Comparison of ENCODE assay signal across 1 cellular context in the genomic region with DNA sequence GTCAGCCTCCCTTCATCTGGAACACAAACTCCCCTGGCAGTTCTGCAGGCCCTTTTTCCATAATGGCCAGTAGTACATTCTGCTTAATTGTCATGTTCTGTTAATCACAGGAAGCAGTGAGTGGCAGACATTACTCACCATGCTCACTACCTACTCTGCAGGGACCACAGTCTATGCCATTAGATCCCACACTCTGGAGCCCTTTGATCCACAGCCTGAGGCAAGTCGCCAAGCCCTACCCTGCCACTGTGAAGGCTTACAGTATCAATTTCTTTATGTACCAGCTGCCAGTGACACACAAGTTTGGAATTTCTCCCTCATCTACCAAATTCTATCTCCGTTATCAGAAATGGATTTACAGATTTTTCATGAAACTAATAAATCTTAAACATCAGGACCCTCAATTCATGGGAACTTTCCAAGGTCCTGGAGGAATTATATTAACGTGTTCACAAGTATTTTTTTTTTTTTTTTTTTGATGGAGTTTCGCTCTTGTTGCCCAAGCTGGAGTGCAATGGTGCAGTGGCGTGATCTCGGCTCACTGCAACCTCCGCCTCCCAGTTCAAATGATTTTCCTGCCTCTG.
TF ChIP-seq lines count a peak whose summit lies in the region.

No MANE protein-coding gene starts in this region.

TF ChIP-seq in GM23338, 12 proteins besides CTCF, POLR2A, EP300 and RAD21 (continued from another document):
- TF ChIP-seq, protein P1, sequence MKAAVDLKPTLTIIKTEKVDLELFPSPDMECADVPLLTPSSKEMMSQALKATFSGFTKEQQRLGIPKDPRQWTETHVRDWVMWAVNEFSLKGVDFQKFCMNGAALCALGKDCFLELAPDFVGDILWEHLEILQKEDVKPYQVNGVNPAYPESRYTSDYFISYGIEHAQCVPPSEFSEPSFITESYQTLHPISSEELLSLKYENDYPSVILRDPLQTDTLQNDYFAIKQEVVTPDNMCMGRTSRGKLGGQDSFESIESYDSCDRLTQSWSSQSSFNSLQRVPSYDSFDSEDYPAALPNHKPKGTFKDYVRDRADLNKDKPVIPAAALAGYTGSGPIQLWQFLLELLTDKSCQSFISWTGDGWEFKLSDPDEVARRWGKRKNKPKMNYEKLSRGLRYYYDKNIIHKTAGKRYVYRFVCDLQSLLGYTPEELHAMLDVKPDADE (IDR thresholded peaks at IDR 0.05), result no peak
- TF ChIP-seq ZNF331 (CRISPR knock-in tag; IDR thresholded peaks at IDR 0.05; ENCODE audit: low read depth) (no peak), ZNF114 (CRISPR knock-in tag; IDR thresholded peaks at IDR 0.05) (no peak)
- TF ChIP-seq, protein P2, sequence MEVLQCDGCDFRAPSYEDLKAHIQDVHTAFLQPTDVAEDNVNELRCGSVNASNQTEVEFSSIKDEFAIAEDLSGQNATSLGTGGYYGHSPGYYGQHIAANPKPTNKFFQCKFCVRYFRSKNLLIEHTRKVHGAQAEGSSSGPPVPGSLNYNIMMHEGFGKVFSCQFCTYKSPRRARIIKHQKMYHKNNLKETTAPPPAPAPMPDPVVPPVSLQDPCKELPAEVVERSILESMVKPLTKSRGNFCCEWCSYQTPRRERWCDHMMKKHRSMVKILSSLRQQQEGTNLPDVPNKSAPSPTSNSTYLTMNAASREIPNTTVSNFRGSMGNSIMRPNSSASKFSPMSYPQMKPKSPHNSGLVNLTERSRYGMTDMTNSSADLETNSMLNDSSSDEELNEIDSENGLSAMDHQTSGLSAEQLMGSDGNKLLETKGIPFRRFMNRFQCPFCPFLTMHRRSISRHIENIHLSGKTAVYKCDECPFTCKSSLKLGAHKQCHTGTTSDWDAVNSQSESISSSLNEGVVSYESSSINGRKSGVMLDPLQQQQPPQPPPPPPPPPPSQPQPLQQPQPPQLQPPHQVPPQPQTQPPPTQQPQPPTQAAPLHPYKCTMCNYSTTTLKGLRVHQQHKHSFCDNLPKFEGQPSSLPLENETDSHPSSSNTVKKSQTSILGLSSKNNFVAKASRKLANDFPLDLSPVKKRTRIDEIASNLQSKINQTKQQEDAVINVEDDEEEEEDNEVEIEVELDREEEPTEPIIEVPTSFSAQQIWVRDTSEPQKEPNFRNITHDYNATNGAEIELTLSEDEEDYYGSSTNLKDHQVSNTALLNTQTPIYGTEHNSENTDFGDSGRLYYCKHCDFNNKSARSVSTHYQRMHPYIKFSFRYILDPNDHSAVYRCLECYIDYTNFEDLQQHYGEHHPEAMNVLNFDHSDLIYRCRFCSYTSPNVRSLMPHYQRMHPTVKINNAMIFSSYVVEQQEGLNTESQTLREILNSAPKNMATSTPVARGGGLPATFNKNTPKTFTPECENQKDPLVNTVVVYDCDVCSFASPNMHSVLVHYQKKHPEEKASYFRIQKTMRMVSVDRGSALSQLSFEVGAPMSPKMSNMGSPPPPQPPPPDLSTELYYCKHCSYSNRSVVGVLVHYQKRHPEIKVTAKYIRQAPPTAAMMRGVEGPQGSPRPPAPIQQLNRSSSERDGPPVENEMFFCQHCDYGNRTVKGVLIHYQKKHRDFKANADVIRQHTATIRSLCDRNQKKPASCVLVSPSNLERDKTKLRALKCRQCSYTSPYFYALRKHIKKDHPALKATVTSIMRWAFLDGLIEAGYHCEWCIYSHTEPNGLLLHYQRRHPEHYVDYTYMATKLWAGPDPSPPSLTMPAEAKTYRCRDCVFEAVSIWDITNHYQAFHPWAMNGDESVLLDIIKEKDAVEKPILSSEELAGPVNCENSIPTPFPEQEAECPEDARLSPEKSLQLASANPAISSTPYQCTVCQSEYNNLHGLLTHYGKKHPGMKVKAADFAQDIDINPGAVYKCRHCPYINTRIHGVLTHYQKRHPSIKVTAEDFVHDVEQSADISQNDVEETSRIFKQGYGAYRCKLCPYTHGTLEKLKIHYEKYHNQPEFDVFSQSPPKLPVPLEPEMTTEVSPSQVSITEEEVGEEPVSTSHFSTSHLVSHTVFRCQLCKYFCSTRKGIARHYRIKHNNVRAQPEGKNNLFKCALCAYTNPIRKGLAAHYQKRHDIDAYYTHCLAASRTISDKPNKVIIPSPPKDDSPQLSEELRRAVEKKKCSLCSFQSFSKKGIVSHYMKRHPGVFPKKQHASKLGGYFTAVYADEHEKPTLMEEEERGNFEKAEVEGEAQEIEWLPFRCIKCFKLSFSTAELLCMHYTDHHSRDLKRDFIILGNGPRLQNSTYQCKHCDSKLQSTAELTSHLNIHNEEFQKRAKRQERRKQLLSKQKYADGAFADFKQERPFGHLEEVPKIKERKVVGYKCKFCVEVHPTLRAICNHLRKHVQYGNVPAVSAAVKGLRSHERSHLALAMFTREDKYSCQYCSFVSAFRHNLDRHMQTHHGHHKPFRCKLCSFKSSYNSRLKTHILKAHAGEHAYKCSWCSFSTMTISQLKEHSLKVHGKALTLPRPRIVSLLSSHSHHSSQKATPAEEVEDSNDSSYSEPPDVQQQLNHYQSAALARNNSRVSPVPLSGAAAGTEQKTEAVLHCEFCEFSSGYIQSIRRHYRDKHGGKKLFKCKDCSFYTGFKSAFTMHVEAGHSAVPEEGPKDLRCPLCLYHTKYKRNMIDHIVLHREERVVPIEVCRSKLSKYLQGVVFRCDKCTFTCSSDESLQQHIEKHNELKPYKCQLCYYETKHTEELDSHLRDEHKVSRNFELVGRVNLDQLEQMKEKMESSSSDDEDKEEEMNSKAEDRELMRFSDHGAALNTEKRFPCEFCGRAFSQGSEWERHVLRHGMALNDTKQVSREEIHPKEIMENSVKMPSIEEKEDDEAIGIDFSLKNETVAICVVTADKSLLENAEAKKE (CRISPR knock-in tag; IDR thresholded peaks at IDR 0.05), result no peak
